ENCODE assay signal across 23 cellular contexts in genomic region chr11:2947744-2948143, GRCh38.
"Had no signal": no experiment of that assay in that cellular context is flagged by ENCODE, and none has a peak within 500 bp of the region (broad histone marks: within the 10 kb centered on the region; RNA-seq: fewer than 3 reads in every experiment).

No MANE protein-coding gene starts in this region.

- H3K4me3 ChIP-seq: gastroesophageal sphincter, heart left ventricle, pancreas, psoas muscle, right atrium auricular region, stomach, suprapubic skin, tibial nerve had no signal

- ATAC-seq: gastroesophageal sphincter, heart left ventricle, left cardiac atrium, pancreas, psoas muscle had no signal

- H3K4me3 Mint-ChIP-seq: nephron had no signal

- H3K27ac ChIP-seq: epithelial cell of prostate, gastroesophageal sphincter, heart left ventricle, neutrophil, pancreas, psoas muscle, right atrium auricular region, stomach, suprapubic skin, tibial nerve had no signal

- H3K27ac Mint-ChIP-seq: nephron had no signal

- H3K9me3 Mint-ChIP-seq: nephron had no signal

- H3K27me3 ChIP-seq: gastroesophageal sphincter, heart left ventricle, neutrophil, pancreas, right atrium auricular region, stomach, suprapubic skin, tibial nerve had no signal

- H3K9me3 ChIP-seq: gastroesophageal sphincter, heart left ventricle, neutrophil, pancreas, psoas muscle, right atrium auricular region, stomach, suprapubic skin, tibial nerve had no signal

- FAIRE-seq: bronchial epithelial cell, pancreas, urothelium cell line had no signal

- DNase-seq: activated CD4-positive, alpha-beta T cell treated with anti-CD3 and anti-CD28 coated beads, Interleukin-2, amount 50 U/mL, for 48 hours; activated CD8-positive, alpha-beta memory T cell treated with anti-CD3 and anti-CD28 coated beads, Interleukin-2, amount 50 U/mL, for 48 hours; activated gamma-delta T cell treated with Interleukin-2 at 50 U/mL for 16 hours; activated T-cell treated with anti-CD3 and anti-CD28 coated beads, Interleukin-2, amount 50 U/mL, for 48 hours; cerebellar nuclear complex; cortex of kidney; heart left ventricle; islet precursor cell; left cardiac atrium; pancreas; psoas muscle; stimulated activated CD4-positive, alpha-beta T cell treated with anti-CD3 and anti-CD28 coated beads, Interleukin-4, amount 100 ng/mL, for 24 hours; stomach; T-helper 9 cell had no signal
